1 cellular context compared by ENCODE assay signal in the genomic region with DNA sequence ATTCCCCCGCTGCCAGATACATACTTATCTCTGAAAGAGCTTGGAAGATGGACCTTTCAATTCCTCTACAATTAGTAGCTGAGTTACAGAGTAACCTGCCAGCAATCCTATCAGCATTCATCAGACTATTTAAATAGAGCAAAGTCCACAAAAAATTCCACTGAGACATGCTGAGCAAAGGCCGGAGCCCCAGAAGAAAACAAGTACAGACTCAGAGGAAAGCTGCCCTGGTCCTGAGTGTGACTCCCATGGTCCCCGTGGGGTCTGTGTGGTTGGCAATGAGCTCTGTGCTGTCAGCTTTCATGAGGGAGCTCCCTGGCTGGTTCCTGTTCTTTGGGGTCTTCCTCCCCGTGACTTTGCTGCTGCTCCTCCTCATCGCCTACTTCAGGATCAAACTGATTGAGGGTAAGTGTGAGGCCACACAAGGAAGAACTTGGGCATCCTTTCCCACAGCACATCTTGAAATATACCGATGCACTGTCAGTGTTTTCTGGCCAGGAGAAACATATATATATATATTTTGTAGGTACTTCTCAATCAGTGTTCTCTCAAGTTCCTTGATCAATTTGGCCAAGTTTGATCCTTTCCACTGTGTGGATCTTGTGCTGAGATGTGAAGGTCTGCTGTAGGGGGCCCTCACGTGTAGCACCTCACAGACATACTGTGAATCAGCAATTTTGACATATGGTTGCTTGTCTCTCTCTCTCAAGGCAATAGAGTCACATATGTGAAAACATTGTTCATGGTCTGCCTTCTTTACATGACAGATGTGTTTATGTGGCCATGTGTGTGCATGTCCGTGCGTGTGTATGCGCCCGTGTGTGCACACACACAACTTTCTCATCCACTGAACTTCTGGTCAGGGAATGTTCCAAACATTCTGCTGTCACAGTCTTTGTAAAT.
A peak's percentile ranks its signal among the peaks of the same experiment; 100 is the strongest.
TF ChIP-seq lines count a peak whose summit lies in the region.

TSS of gene SMLR1 (plus strand) at position 160 of the 903 bp plus-strand sequence. CDS start at position 168, 8 bp downstream.

TF ChIP-seq in HepG2, 621 proteins besides CTCF, POLR2A, EP300 and RAD21 (continued from another document and continues in another):
- no peak; the same call in 1 of the 2 replicates for TF ChIP-seq ZNF703 (CRISPR knock-in tag; IDR thresholded peaks at IDR 0.05; ENCODE audit: borderline replicate concordance)
- no peak for TF ChIP-seq ZFP36L2 (CRISPR knock-in tag; IDR thresholded peaks at IDR 0.05)
- TF ChIP-seq, protein P1, sequence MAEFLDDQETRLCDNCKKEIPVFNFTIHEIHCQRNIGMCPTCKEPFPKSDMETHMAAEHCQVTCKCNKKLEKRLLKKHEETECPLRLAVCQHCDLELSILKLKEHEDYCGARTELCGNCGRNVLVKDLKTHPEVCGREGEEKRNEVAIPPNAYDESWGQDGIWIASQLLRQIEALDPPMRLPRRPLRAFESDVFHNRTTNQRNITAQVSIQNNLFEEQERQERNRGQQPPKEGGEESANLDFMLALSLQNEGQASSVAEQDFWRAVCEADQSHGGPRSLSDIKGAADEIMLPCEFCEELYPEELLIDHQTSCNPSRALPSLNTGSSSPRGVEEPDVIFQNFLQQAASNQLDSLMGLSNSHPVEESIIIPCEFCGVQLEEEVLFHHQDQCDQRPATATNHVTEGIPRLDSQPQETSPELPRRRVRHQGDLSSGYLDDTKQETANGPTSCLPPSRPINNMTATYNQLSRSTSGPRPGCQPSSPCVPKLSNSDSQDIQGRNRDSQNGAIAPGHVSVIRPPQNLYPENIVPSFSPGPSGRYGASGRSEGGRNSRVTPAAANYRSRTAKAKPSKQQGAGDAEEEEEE (CRISPR knock-in tag; IDR thresholded peaks at IDR 0.05; ENCODE audit: borderline replicate concordance) = peak; percentile 93; the same call in 1 of the 2 replicates
- TF ChIP-seq DRAP1 (CRISPR knock-in tag; IDR thresholded peaks at IDR 0.05) = peak; percentile 98
- TF ChIP-seq RORA (CRISPR knock-in tag; IDR thresholded peaks at IDR 0.05) = no peak
- TF ChIP-seq ATF1 (CRISPR knock-in tag; IDR thresholded peaks at IDR 0.05) = no peak
- TF ChIP-seq TBL1XR1 (IDR thresholded peaks at IDR 0.05; ENCODE audit: borderline replicate concordance, low read length, partially characterized antibody) = no peak
- TF ChIP-seq MEIS2 (CRISPR knock-in tag; IDR thresholded peaks at IDR 0.05) = no peak; the same call in 1 of the 2 replicates
- TF ChIP-seq, protein P2, sequence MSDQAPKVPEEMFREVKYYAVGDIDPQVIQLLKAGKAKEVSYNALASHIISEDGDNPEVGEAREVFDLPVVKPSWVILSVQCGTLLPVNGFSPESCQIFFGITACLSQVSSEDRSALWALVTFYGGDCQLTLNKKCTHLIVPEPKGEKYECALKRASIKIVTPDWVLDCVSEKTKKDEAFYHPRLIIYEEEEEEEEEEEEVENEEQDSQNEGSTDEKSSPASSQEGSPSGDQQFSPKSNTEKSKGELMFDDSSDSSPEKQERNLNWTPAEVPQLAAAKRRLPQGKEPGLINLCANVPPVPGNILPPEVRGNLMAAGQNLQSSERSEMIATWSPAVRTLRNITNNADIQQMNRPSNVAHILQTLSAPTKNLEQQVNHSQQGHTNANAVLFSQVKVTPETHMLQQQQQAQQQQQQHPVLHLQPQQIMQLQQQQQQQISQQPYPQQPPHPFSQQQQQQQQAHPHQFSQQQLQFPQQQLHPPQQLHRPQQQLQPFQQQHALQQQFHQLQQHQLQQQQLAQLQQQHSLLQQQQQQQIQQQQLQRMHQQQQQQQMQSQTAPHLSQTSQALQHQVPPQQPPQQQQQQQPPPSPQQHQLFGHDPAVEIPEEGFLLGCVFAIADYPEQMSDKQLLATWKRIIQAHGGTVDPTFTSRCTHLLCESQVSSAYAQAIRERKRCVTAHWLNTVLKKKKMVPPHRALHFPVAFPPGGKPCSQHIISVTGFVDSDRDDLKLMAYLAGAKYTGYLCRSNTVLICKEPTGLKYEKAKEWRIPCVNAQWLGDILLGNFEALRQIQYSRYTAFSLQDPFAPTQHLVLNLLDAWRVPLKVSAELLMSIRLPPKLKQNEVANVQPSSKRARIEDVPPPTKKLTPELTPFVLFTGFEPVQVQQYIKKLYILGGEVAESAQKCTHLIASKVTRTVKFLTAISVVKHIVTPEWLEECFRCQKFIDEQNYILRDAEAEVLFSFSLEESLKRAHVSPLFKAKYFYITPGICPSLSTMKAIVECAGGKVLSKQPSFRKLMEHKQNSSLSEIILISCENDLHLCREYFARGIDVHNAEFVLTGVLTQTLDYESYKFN (CRISPR knock-in tag; conservative IDR thresholded peaks at IDR 0.05) = peak; percentile 97
- TF ChIP-seq NAIF1 (CRISPR knock-in tag; IDR thresholded peaks at IDR 0.05; ENCODE audit: borderline replicate concordance) = peak; percentile 86
- TF ChIP-seq HNRNPK (IDR thresholded peaks at IDR 0.05; ENCODE audit: low read depth, low read length, poor library complexity, severe bottlenecking) = no peak
- TF ChIP-seq SRF (IDR thresholded peaks at IDR 0.05; ENCODE audit: low read depth, low read length) = no peak
- TF ChIP-seq PTBP1 (IDR thresholded peaks at IDR 0.05; ENCODE audit: low read depth, low read length, poor library complexity, severe bottlenecking) = no peak
- TF ChIP-seq BORCS8-MEF2B (CRISPR knock-in tag; IDR thresholded peaks at IDR 0.05) = peak; percentile 71
- TF ChIP-seq HNF4G (IDR thresholded peaks at IDR 0.05; ENCODE audit: borderline replicate concordance, low read depth, low read length) = peak; percentile 94
- peak; percentile 67; the same call in 1 of the 2 replicates for TF ChIP-seq HNF4G (CRISPR knock-in tag; IDR thresholded peaks at IDR 0.05; ENCODE audit: borderline replicate concordance, low read depth)
- TF ChIP-seq SCMH1 (CRISPR knock-in tag; IDR thresholded peaks at IDR 0.05; ENCODE audit: borderline replicate concordance) = no peak
- TF ChIP-seq MAZ (IDR thresholded peaks at IDR 0.05; ENCODE audit: borderline replicate concordance, low read depth, low read length) = no peak
- 0 out of 2 replicates have a peak, but pooled peaks have one; percentile 63 for TF ChIP-seq MAZ (CRISPR knock-in tag; IDR thresholded peaks at IDR 0.05; ENCODE audit: low read depth)
- TF ChIP-seq ZMAT3 (CRISPR knock-in tag; conservative IDR thresholded peaks at IDR 0.05) = 0 out of 2 replicates have a peak, but pooled peaks have one; percentile 55
- no peak for TF ChIP-seq NFKBIZ (CRISPR knock-in tag; IDR thresholded peaks at IDR 0.05)
- no peak for TF ChIP-seq KAT2B (IDR thresholded peaks at IDR 0.05; ENCODE audit: borderline replicate concordance, low read depth, low read length)
- TF ChIP-seq NKX3-1 (CRISPR knock-in tag; IDR thresholded peaks at IDR 0.05) = no peak
- no peak for TF ChIP-seq MLXIP (CRISPR knock-in tag; IDR thresholded peaks at IDR 0.05; ENCODE audit: borderline replicate concordance)
- TF ChIP-seq SNAPC4 (CRISPR knock-in tag; IDR thresholded peaks at IDR 0.05) = peak; percentile 45; the same call in 1 of the 2 replicates
- TF ChIP-seq, protein P3, sequence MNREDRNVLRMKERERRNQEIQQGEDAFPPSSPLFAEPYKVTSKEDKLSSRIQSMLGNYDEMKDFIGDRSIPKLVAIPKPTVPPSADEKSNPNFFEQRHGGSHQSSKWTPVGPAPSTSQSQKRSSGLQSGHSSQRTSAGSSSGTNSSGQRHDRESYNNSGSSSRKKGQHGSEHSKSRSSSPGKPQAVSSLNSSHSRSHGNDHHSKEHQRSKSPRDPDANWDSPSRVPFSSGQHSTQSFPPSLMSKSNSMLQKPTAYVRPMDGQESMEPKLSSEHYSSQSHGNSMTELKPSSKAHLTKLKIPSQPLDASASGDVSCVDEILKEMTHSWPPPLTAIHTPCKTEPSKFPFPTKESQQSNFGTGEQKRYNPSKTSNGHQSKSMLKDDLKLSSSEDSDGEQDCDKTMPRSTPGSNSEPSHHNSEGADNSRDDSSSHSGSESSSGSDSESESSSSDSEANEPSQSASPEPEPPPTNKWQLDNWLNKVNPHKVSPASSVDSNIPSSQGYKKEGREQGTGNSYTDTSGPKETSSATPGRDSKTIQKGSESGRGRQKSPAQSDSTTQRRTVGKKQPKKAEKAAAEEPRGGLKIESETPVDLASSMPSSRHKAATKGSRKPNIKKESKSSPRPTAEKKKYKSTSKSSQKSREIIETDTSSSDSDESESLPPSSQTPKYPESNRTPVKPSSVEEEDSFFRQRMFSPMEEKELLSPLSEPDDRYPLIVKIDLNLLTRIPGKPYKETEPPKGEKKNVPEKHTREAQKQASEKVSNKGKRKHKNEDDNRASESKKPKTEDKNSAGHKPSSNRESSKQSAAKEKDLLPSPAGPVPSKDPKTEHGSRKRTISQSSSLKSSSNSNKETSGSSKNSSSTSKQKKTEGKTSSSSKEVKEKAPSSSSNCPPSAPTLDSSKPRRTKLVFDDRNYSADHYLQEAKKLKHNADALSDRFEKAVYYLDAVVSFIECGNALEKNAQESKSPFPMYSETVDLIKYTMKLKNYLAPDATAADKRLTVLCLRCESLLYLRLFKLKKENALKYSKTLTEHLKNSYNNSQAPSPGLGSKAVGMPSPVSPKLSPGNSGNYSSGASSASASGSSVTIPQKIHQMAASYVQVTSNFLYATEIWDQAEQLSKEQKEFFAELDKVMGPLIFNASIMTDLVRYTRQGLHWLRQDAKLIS (CRISPR knock-in tag; IDR thresholded peaks at IDR 0.05) = no peak; the same call in 1 of the 2 replicates
- TF ChIP-seq ZNF749 (CRISPR knock-in tag; IDR thresholded peaks at IDR 0.05; ENCODE audit: borderline replicate concordance) = peak; percentile 87; the same call in 1 of the 2 replicates
- TF ChIP-seq ZNF446 (CRISPR knock-in tag; IDR thresholded peaks at IDR 0.05) = no peak; the same call in 1 of the 2 replicates
- TF ChIP-seq RBM39 (IDR thresholded peaks at IDR 0.05; ENCODE audit: low read depth, low read length, poor library complexity, severe bottlenecking) = no peak
- TF ChIP-seq ZKSCAN5 (CRISPR knock-in tag; IDR thresholded peaks at IDR 0.05) = 0 out of 2 replicates have a peak, but pooled peaks have one; percentile 23
- TF ChIP-seq ZNF225 (CRISPR knock-in tag; IDR thresholded peaks at IDR 0.05) = no peak
